8 cellular contexts compared by ENCODE assay signal in genomic region chr9:36135791-36136276, GRCh38. TPM values are rescaled to one million over a fixed set of nuclear protein-coding genes. Genes with fewer than 3 reads are reported as not detected.
DNase-seq lines count a peak whose midpoint lies in the region; ATAC-seq and TF ChIP-seq lines count a peak whose summit lies in the region.

No MANE protein-coding gene starts in this region.

- CTCF ChIA-PET in HCT116 (lab: Charles Lee): no interaction called here
- CTCF ChIA-PET in activated CD8-positive, alpha-beta T cell treated with anti-CD3 and anti-CD28 coated beads, Interleukin-2, amount 10 ng/mL, durations not matched to agents 7 days and 5 days (lab: Charles Lee): interaction anchor here (0.9 to 3.2 kb wide), 5 partner anchors 13 to 33 kb away, joined by 3 to 26 read pairs (median 5); no protein-coding TSS in a partner anchor

- RAD21 ChIA-PET in HCT116 (lab: Charles Lee; ENCODE audit: low non-redundant PET in 1 of 2, low total read pairs in 2 of 2, uncharacterized antibody in 2 of 2, unreplicated experiment in 2 of 2): no interaction called here

- no peaks in the 10 kb centered on the region for H3K79me2 ChIP-seq in HCT116 (ENCODE audit: insufficient read depth, low read length)

- POLR2A ChIA-PET in HCT116 (lab: Charles Lee): interaction anchor here (1.6 kb wide), 1 partner anchor 55 kb away, joined by 3 read pairs; the partner anchor contains the start of gene CLTA
- POLR2A ChIA-PET in activated CD8-positive, alpha-beta T cell treated with anti-CD3 and anti-CD28 coated beads, Interleukin-2, amount 10 ng/mL, durations not matched to agents 7 days and 5 days (lab: Charles Lee): interaction anchor here (0.6 to 1.8 kb wide), 5 partner anchors 13 to 34 kb away, joined by 3 to 7 read pairs (median 6); no protein-coding TSS in a partner anchor

- H3K9me3 Mint-ChIP-seq in activated CD8-positive, alpha-beta T cell treated with anti-CD3 and anti-CD28 coated beads, Interleukin-2, amount 10 ng/mL, durations not matched to agents 7 days and 5 days (ENCODE audit: insufficient read depth): no peaks in the 10 kb centered on the region

- H3K4me3 ChIP-seq in HCT116 (replicated peaks in 1 of 2; ENCODE audit: low read depth in 1 of 2, low read length in 2 of 2) (peak overlapping the region; percentile 58 to 72), iPS-18a (ENCODE audit: low read length) (peak overlapping the region; percentile 75), spleen (peak overlapping the region; percentile 51 to 93 (median 76))

- H3K9me3 ChIP-seq in HCT116 (ENCODE audit: control insufficient read depth in 1 of 2, insufficient read depth in 1 of 2, low read depth in 1 of 2, low read length in 2 of 2): no peaks in the 10 kb centered on the region
- no peaks in the 10 kb centered on the region for H3K9me3 ChIP-seq in iPS-18a (ENCODE audit: control insufficient read depth, low read depth, low read length)
- H3K9me3 ChIP-seq in spleen: no peaks in the 10 kb centered on the region

- TF ChIP-seq RAD21 in HCT116 (IDR thresholded peaks at IDR 0.05; ENCODE audit: low read depth): no peak

- H3K4me2 ChIP-seq in HCT116 (ENCODE audit: low read length): peak overlapping the region; percentile 92

- H3K9ac ChIP-seq in HCT116 (ENCODE audit: low read length) (peak overlapping the region; percentile 66; the same call in 1 of the 2 replicates), iPS-18a (ENCODE audit: low read length) (no peak overlapping the region)

- H4K20me1 ChIP-seq in HCT116 (ENCODE audit: insufficient read depth): no peaks in the 10 kb centered on the region

- no peaks in the 10 kb centered on the region for H3K9me2 ChIP-seq in HCT116 (ENCODE audit: insufficient read depth)

- peaks cover 23% of the 10 kb centered on the region for H3K27me3 Mint-ChIP-seq in activated CD8-positive, alpha-beta T cell treated with anti-CD3 and anti-CD28 coated beads, Interleukin-2, amount 10 ng/mL, durations not matched to agents 7 days and 5 days (ENCODE audit: low read depth)

- peaks cover 26% of the 10 kb centered on the region for H3K36me3 Mint-ChIP-seq in activated CD8-positive, alpha-beta T cell treated with anti-CD3 and anti-CD28 coated beads, Interleukin-2, amount 10 ng/mL, durations not matched to agents 7 days and 5 days (ENCODE audit: low read depth)

- H3K4me3 Mint-ChIP-seq in activated CD8-positive, alpha-beta T cell treated with anti-CD3 and anti-CD28 coated beads, Interleukin-2, amount 10 ng/mL, durations not matched to agents 7 days and 5 days: peak overlapping the region; percentile 73

- peaks cover 46% of the 10 kb centered on the region for H3K4me1 Mint-ChIP-seq in activated CD8-positive, alpha-beta T cell treated with anti-CD3 and anti-CD28 coated beads, Interleukin-2, amount 10 ng/mL, durations not matched to agents 7 days and 5 days (ENCODE audit: low read depth)

- H3K27ac Mint-ChIP-seq in activated CD8-positive, alpha-beta T cell treated with anti-CD3 and anti-CD28 coated beads, Interleukin-2, amount 10 ng/mL, durations not matched to agents 7 days and 5 days: peak overlapping the region; percentile 75

- no TSS peak for BruUV-seq in HCT116 (replicated peaks; lab: Mats Ljungman, UMichigan)

- H3K4me1 ChIP-seq in HCT116 (ENCODE audit: control insufficient read depth in 1 of 2, insufficient read depth in 2 of 2, low read length in 2 of 2) (peaks cover 0 to 20% of the 10 kb centered on the region in 2 experiments; a peak in 1 of 4 replicates), iPS-18a (ENCODE audit: control insufficient read depth, low read depth, low read length) (peaks cover 15% of the 10 kb centered on the region), spleen (peaks cover 20 to 54% (median 46%) of the 10 kb centered on the region in 6 donors)

- no peak for DNase-seq in HCT116 (ENCODE audit: low read depth, low spot score)
- no peak for DNase-seq in activated CD8-positive, alpha-beta T cell treated with anti-CD3 and anti-CD28 coated beads, Interleukin-2, amount 10 ng/mL, durations not matched to agents 7 days and 5 days
- no peak for DNase-seq in spleen
- no peak for DNase-seq in occipital lobe (lab: John Stamatoyannopoulos, UW)
- no peak for DNase-seq in NCI-H226
- no peak for DNase-seq in mesenteric fat pad (ENCODE audit: low spot score)

- TF ChIP-seq CTCF in HCT116 (IDR thresholded peaks at IDR 0.05 in 2 of 3, conservative IDR thresholded peaks at IDR 0.05 in 1 of 3; ENCODE audit: borderline replicate concordance in 1 of 3, insufficient read depth in 1 of 3, low read depth in 2 of 3, low read length in 2 of 3): no peak
- TF ChIP-seq CTCF in spleen (IDR thresholded peaks at IDR 0.05 in 8 of 11, conservative IDR thresholded peaks at IDR 0.05 in 3 of 11): peak in 1 of 11 experiments; percentile 10

- H3K27ac ChIP-seq in HCT116 (ENCODE audit: low read depth, low read length): no peak overlapping the region
- no peak overlapping the region for H3K27ac ChIP-seq in iPS-18a (ENCODE audit: low read length)
- H3K27ac ChIP-seq in spleen: peak overlapping the region in 7 of 8 donors; percentile 82 to 95 (median 88)

- H3K36me3 ChIP-seq in HCT116 (ENCODE audit: control insufficient read depth in 1 of 2, insufficient read depth in 2 of 2, low read length in 2 of 2): no peaks in the 10 kb centered on the region
- no peaks in the 10 kb centered on the region for H3K36me3 ChIP-seq in iPS-18a (ENCODE audit: control insufficient read depth, low read depth, low read length)
- H3K36me3 ChIP-seq in spleen: peaks cover 0 to 9% (median 0%) of the 10 kb centered on the region in 6 donors

- peak overlapping the region; percentile 15 for H2AFZ ChIP-seq in HCT116 (ENCODE audit: low read depth, low read length, poor library complexity, severe bottlenecking)

- intact Hi-C loops in HCT116 (cut with micrococcal nuclease) (no loop called here), spleen (cut with DNase I; ENCODE audit: low total_unique reads) (no loop called here)

- H3K27me3 ChIP-seq in HCT116 (ENCODE audit: insufficient read depth, low read length): no peaks in the 10 kb centered on the region
- H3K27me3 ChIP-seq in iPS-18a (ENCODE audit: control insufficient read depth, insufficient read depth, low read length): peaks cover 78% of the 10 kb centered on the region
- peaks cover 0 to 4% (median 0%) of the 10 kb centered on the region in 7 donors for H3K27me3 ChIP-seq in spleen (replicated peaks in 1 of 7)

- TF ChIP-seq POLR2A in HCT116 (IDR thresholded peaks at IDR 0.05; ENCODE audit: borderline replicate concordance, extremely low read depth, insufficient read depth, insufficient read length) (no peak), spleen (IDR thresholded peaks at IDR 0.05) (no peak)

- 6 to 17% (median 15%) methylated on average over 17 to 18 of the region's 18 CpGs for WGBS in spleen, 5 donors

- ATAC-seq in HCT116: no peak; the same call in 1 of the 2 replicates
- no peak for ATAC-seq in activated CD8-positive, alpha-beta T cell treated with anti-CD3 and anti-CD28 coated beads, Interleukin-2, amount 10 ng/mL, durations not matched to agents 7 days and 5 days
- no peak for ATAC-seq in HG02852 (IDR thresholded peaks at IDR 0.05; ENCODE audit: unreplicated experiment)

TF ChIP-seq in HCT116, 20 proteins besides CTCF, POLR2A, EP300 and RAD21:
- TF ChIP-seq CBX3 (IDR thresholded peaks at IDR 0.05; ENCODE audit: low read depth) (no peak), POLR2AphosphoS5 (IDR thresholded peaks at IDR 0.05; ENCODE audit: low read depth, low read length) (no peak), EZH2 (IDR thresholded peaks at IDR 0.05) (no peak)

RNA-seq across cellular contexts. Expression of gene GLIPR2, which starts 0.7 kb away (rescaled TPM):
- total RNA-seq in HCT116 (2021; ENCODE audit: unreplicated experiment) (14.5 TPM), spleen (10 to 100 TPM; 25.4 to 72.1 (median 42.1) TPM), occipital lobe (9.2 TPM), mesenteric fat pad (81.7 TPM)
- polyA plus RNA-seq in HCT116 (2012): 8.2 and 11.6 TPM in 2 replicates
- total RNA-seq in activated CD8-positive, alpha-beta T cell treated with anti-CD3 and anti-CD28 coated beads, Interleukin-2, amount 10 ng/mL, durations not matched to agents 7 days and 5 days: 10 to 100 TPM; 67.8 to 73.0 TPM
- polyA plus RNA-seq in spleen: 10 to 100 TPM; 25.2 to 37.5 (median 30.3) TPM

RNA-seq across cellular contexts. Expression of gene CCIN, which starts 33.4 kb away (rescaled TPM):
- total RNA-seq in HCT116 (2021; ENCODE audit: unreplicated experiment) (0.20 TPM), spleen (1 to 10 TPM in 1 of 7 donors, under 1 TPM in 3, not detected in 3; 0.13 to 1.0 (median 0.46) TPM), occipital lobe (not detected), mesenteric fat pad (0.87 TPM)
- 0.05 and 0.12 TPM in 2 replicates for polyA plus RNA-seq in HCT116 (2012)
- total RNA-seq in activated CD8-positive, alpha-beta T cell treated with anti-CD3 and anti-CD28 coated beads, Interleukin-2, amount 10 ng/mL, durations not matched to agents 7 days and 5 days: under 1 TPM; 0.13 to 0.32 TPM
- under 1 TPM; 0.03 to 0.09 (median 0.03) TPM for polyA plus RNA-seq in spleen

RNA-seq across cellular contexts. Expression of gene CLTA, which starts 54.9 kb away (rescaled TPM):
- total RNA-seq in HCT116 (2021; ENCODE audit: unreplicated experiment): 152 TPM
- 139 and 184 TPM in 2 replicates for polyA plus RNA-seq in HCT116 (2012)
- total RNA-seq in activated CD8-positive, alpha-beta T cell treated with anti-CD3 and anti-CD28 coated beads, Interleukin-2, amount 10 ng/mL, durations not matched to agents 7 days and 5 days: 100 to 1,000 TPM; 167 to 170 TPM
- total RNA-seq in spleen: 100 to 1,000 TPM; 122 to 166 (median 140) TPM
- 100 to 1,000 TPM in 2 of 3 donors, 10 to 100 TPM in 1; 92.0 to 176 (median 133) TPM for polyA plus RNA-seq in spleen
- 116 TPM for total RNA-seq in occipital lobe
- total RNA-seq in mesenteric fat pad: 190 TPM

Comparison
In these comparisons a context has a peak if more than half of its experiments do, and no peak if none do; other contexts are left out.
1. H3K27ac ChIP-seq: peak in spleen (7 of 8); none in HCT116 (single experiment) and iPS-18a (single experiment).
2. Peak in every context shown above with its lines, with median percentiles within 50 percentile points of each other: H3K4me3 ChIP-seq.